ENCODE assay signal across 10 cellular contexts in the genomic region with DNA sequence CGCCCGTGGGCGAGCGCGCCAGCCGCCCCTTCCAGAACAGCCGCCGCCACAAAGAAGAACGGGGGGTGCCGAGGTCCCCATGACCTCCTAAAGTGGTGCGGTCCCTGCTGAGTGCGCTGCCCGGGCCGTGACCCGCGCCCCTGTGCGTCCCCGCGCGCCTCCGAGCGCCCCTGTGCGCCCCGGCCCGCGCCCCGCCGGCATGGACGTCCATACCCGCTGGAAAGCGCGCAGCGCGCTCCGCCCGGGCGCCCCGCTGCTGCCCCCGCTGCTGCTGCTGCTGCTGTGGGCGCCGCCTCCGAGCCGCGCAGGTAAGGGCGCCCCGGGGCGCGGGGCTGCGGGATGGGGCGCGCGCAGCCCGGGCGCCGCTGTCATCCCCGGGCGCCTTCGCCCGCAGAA. TPM values are rescaled to one million over a fixed set of nuclear protein-coding genes. Genes with fewer than 3 reads are reported as not detected.
DNase-seq lines count a peak whose midpoint lies in the region; ATAC-seq, FAIRE-seq and TF ChIP-seq lines count a peak whose summit lies in the region.
"Had no signal": no experiment of that assay in that cellular context is flagged by ENCODE, and none has a peak within 500 bp of the region (broad histone marks: within the 10 kb centered on the region; RNA-seq: fewer than 3 reads in every experiment).

No MANE protein-coding gene starts in this region.

- no peak overlapping the region for H2AK5ac ChIP-seq in H1 (ENCODE audit: low read depth, low read length)

- H3K4me1 Mint-ChIP-seq in naive B cell: peaks cover 0 to 4% (median 0%) of the 10 kb centered on the region in 3 donors
- H3K4me1 Mint-ChIP-seq: stimulated activated memory B cell treated with anti-CD40 and anti-IgM and Interleukin-4, amounts not matched to agents 10 μg/mL and 1 μg/mL and 100 μg/mL, for 72 hours had no signal

- no peak for TF ChIP-seq RAD21 in H1 (IDR thresholded peaks at IDR 0.05 in 1 of 2, conservative IDR thresholded peaks at IDR 0.05 in 1 of 2; ENCODE audit: low read depth in 2 of 2, low read length in 2 of 2)

- intact Hi-C loops in heart right ventricle (cut with DNase I) (loop anchor here in 8 of 10 donors (5.0 to 10.0 kb wide), 5 partner anchors 107 to 467 kb away; no protein-coding TSS in a partner anchor), Right ventricle myocardium superior (cut with DNase I) (no loop called here), aorta (cut with DNase I) (loop anchor here (1.0 to 10.0 kb wide), 6 partner anchors 40 to 193 kb away; no protein-coding TSS in a partner anchor)

- no peak for TF ChIP-seq CTCF in heart right ventricle (IDR thresholded peaks at IDR 0.05)
- TF ChIP-seq CTCF in H1 (IDR thresholded peaks at IDR 0.05; ENCODE audit: control extremely low read depth in 1 of 3, insufficient read depth in 1 of 3, low read depth in 1 of 3, low read length in 3 of 3): no peak

- no peaks in the 10 kb centered on the region for H3K36me3 Mint-ChIP-seq in naive B cell
- H3K36me3 Mint-ChIP-seq: CD4-positive, CD25-positive, alpha-beta regulatory T cell; stimulated activated memory B cell treated with anti-CD40 and anti-IgM and Interleukin-4, amounts not matched to agents 10 μg/mL and 1 μg/mL and 100 μg/mL, for 72 hours had no signal

- no peak for TF ChIP-seq EP300 in H1 (IDR thresholded peaks at IDR 0.05; ENCODE audit: borderline replicate concordance in 1 of 2, low read depth in 2 of 2, low read length in 2 of 2)

- FAIRE-seq in H1 (lab: Jason Lieb, UNC): no peak

- H3K9me3 ChIP-seq in heart right ventricle: no peaks in the 10 kb centered on the region
- no peaks in the 10 kb centered on the region for H3K9me3 ChIP-seq in H1 (ENCODE audit: insufficient read depth in 2 of 2, low read depth in 1 of 2, low read length in 1 of 2)
- no peaks in the 10 kb centered on the region for H3K9me3 ChIP-seq in aorta (ENCODE audit: control insufficient read depth, low read length)

- H3K4me1 ChIP-seq in heart right ventricle (peaks cover 5 to 42% (median 32%) of the 10 kb centered on the region in 9 donors), H1 (replicated peaks in 1 of 4; ENCODE audit: control insufficient read depth in 3 of 4, insufficient read depth in 4 of 4, low read length in 3 of 4) (peaks cover 0 to 39% (median 16%) of the 10 kb centered on the region in 4 experiments; a peak in 6 of 7 replicates), aorta (ENCODE audit: control insufficient read depth in 1 of 2, insufficient read depth in 2 of 2, low read length in 2 of 2) (no peaks in the 10 kb centered on the region)

- no peaks in the 10 kb centered on the region for H3K9me3 Mint-ChIP-seq in naive B cell
- H3K9me3 Mint-ChIP-seq: stimulated activated memory B cell treated with anti-CD40 and anti-IgM and Interleukin-4, amounts not matched to agents 10 μg/mL and 1 μg/mL and 100 μg/mL, for 72 hours had no signal

- TF ChIP-seq POLR2A in H1 (IDR thresholded peaks at IDR 0.05; ENCODE audit: control extremely low read depth in 1 of 2, low read depth in 2 of 2, low read length in 2 of 2): no peak

- no peak overlapping the region for H3K23ac ChIP-seq in H1 (ENCODE audit: insufficient read length)

- no peak overlapping the region for H2AFZ ChIP-seq in H1 (ENCODE audit: low read length)

- H3K79me2 ChIP-seq in H1 (ENCODE audit: control insufficient read depth in 1 of 2, insufficient read depth in 2 of 2, low read length in 2 of 2): no peaks in the 10 kb centered on the region

- no peak overlapping the region for H3K56ac ChIP-seq in H1 (replicated peaks; ENCODE audit: insufficient read length, low read depth, low read length)

- H3K4me3 ChIP-seq in heart right ventricle (peak overlapping the region; percentile 61 to 92 (median 76)), H1 (ENCODE audit: extremely low read depth in 1 of 4, insufficient read depth in 2 of 4, low read depth in 3 of 4, low read length in 4 of 4) (peak overlapping the region; percentile 56 to 82 (median 62)), aorta (ENCODE audit: low read length in 2 of 2) (peak overlapping the region; percentile 84 to 87)

- peaks cover 0 to 30% (median 0%) of the 10 kb centered on the region in 7 donors for H3K27me3 ChIP-seq in heart right ventricle
- H3K27me3 ChIP-seq in H1 (replicated peaks in 1 of 4; ENCODE audit: control insufficient read depth in 3 of 4, extremely low read depth in 1 of 4, insufficient read depth in 3 of 4, low read length in 3 of 4): peaks cover 0 to 10% (median 7%) of the 10 kb centered on the region in 4 experiments; a peak in 5 of 7 replicates
- no peaks in the 10 kb centered on the region for H3K27me3 ChIP-seq in aorta (ENCODE audit: control insufficient read depth in 1 of 2, insufficient read depth in 2 of 2, low read length in 1 of 2)

- no peak overlapping the region; the same call in 1 of the 2 replicates for H4K8ac ChIP-seq in H1 (ENCODE audit: extremely low read depth, insufficient read depth, low read length)

- no peak overlapping the region; the same call in 1 of the 2 replicates for H3K18ac ChIP-seq in H1 (ENCODE audit: extremely low read depth, low read length)

- CTCF ChIA-PET in H1 (lab: Charles Lee; ENCODE audit: partially characterized antibody): interaction anchor here (0.6 to 2.0 kb wide), 2 partner anchors 11 to 194 kb away, joined by 3 to 12 read pairs; no protein-coding TSS in a partner anchor

- no peaks in the 10 kb centered on the region; the same call in 1 of the 2 replicates for H3K79me1 ChIP-seq in H1 (ENCODE audit: low read depth, low read length)

- no peak overlapping the region for H4K5ac ChIP-seq in H1 (ENCODE audit: insufficient read length, low read depth, low read length)

- no peak overlapping the region for H2BK15ac ChIP-seq in H1 (ENCODE audit: low read length)

- no peak overlapping the region for H3K14ac ChIP-seq in H1 (ENCODE audit: insufficient read length)

- peak overlapping the region; percentile 76 to 92 (median 86) for H3K27ac ChIP-seq in heart right ventricle
- H3K27ac ChIP-seq in H1 (ENCODE audit: low read depth, low read length): no peak overlapping the region
- H3K27ac ChIP-seq in aorta (ENCODE audit: low read depth in 1 of 2, low read length in 2 of 2): peak overlapping the region; percentile 29 to 93

- H2BK120ac ChIP-seq in H1 (replicated peaks; ENCODE audit: low read depth, low read length): no peak overlapping the region

- H2BK12ac ChIP-seq in H1 (ENCODE audit: low read depth, low read length): no peak overlapping the region

- POLR2A ChIA-PET in H1 (lab: Charles Lee; ENCODE audit: partially characterized antibody): no interaction called here

- no peak overlapping the region for H3K9ac ChIP-seq in H1 (replicated peaks in 1 of 4; ENCODE audit: extremely low read depth in 1 of 4, low read depth in 3 of 4, low read length in 3 of 4)

- H3K27me3 Mint-ChIP-seq in naive B cell: peaks cover 5 to 28% (median 27%) of the 10 kb centered on the region in 3 donors
- H3K27me3 Mint-ChIP-seq: CD4-positive, CD25-positive, alpha-beta regulatory T cell had no signal

- H2BK5ac ChIP-seq in H1 (ENCODE audit: low read depth, low read length): no peak overlapping the region

- H3K36me3 ChIP-seq in heart right ventricle: peaks cover 0 to 3% (median 0%) of the 10 kb centered on the region in 9 donors
- H3K36me3 ChIP-seq in H1 (ENCODE audit: control insufficient read depth in 2 of 4, insufficient read depth in 4 of 4, low read length in 3 of 4): no peaks in the 10 kb centered on the region
- no peaks in the 10 kb centered on the region for H3K36me3 ChIP-seq in aorta (ENCODE audit: control insufficient read depth in 1 of 2, insufficient read depth in 2 of 2, low read length in 1 of 2)

- peak overlapping the region in 1 of 8 donors; percentile 68 for H3K4me3 Mint-ChIP-seq in naive B cell
- H3K4me3 Mint-ChIP-seq: stimulated activated memory B cell treated with anti-CD40 and anti-IgM and Interleukin-4, amounts not matched to agents 10 μg/mL and 1 μg/mL and 100 μg/mL, for 72 hours had no signal

- no peak overlapping the region for H3K4ac ChIP-seq in H1 (replicated peaks; ENCODE audit: insufficient read length, low read depth, low read length)

- peak overlapping the region; percentile 42 to 83 for H3K4me2 ChIP-seq in H1 (ENCODE audit: insufficient read depth in 1 of 2, low read depth in 2 of 2, low read length in 2 of 2)

- no peak overlapping the region for H2BK20ac ChIP-seq in H1 (ENCODE audit: low read length)

- H3K27ac Mint-ChIP-seq in naive B cell: no peak overlapping the region
- H3K27ac Mint-ChIP-seq: CD4-positive, CD25-positive, alpha-beta regulatory T cell; stimulated activated memory B cell treated with anti-CD40 and anti-IgM and Interleukin-4, amounts not matched to agents 10 μg/mL and 1 μg/mL and 100 μg/mL, for 72 hours had no signal

- DNase-seq in heart right ventricle: no peak
- no peak for DNase-seq in Right ventricle myocardium superior
- DNase-seq in H1 (ENCODE audit: low read depth in 1 of 2, low spot score in 2 of 2): no peak
- DNase-seq in naive B cell: no peak
- DNase-seq in aorta: no peak
- DNase-seq in NCI-H82 treated with DMSO at 0.1 percent for 48 hours (lab: John Stamatoyannopoulos, UW; ENCODE audit: unreplicated experiment): no peak
- no peak for DNase-seq in NCI-H748 (lab: John Stamatoyannopoulos, UW; ENCODE audit: unreplicated experiment)

- 0 to 1% methylated on average over 25 to 59 of the region's 59 CpGs for WGBS in heart right ventricle, 2 donors
- 3% methylated on average over 10 of the region's 59 CpGs; no CpG with 5 or more reads in 1 of the 2 experiments for WGBS in H1 (ENCODE audit: extremely low coverage in 1 of 2, insufficient coverage in 1 of 2, insufficient read length in 1 of 2, insufficient replicate concordance in 2 of 2, low coverage in 1 of 2, low lambda C conversion rate in 2 of 2, missing lambda C conversion rate in 1 of 2), 2 experiments
- 0 to 1% methylated on average over 32 to 59 of the region's 59 CpGs for whole genome bisulfite sequencing in aorta, 2 donors

- H4K20me1 ChIP-seq in H1 (replicated peaks in 1 of 2; ENCODE audit: control insufficient read depth in 1 of 2, insufficient read depth in 2 of 2, low read length in 2 of 2): peaks cover 0 to 7% of the 10 kb centered on the region in 2 experiments

- H3K23me2 ChIP-seq in H1 (ENCODE audit: low read depth, low read length): no peaks in the 10 kb centered on the region; the same call in 1 of the 2 replicates

- ATAC-seq in heart right ventricle: peak in 1 of 8 donors; percentile 0
- no peak for ATAC-seq in Right ventricle myocardium superior (ENCODE audit: poor library complexity)
- peak; percentile 11 to 29 for ATAC-seq in naive B cell (ENCODE audit: low read depth in 2 of 2)
- ATAC-seq in aorta (ENCODE audit: low FRiP score): no peak
- no peak for ATAC-seq in HG02798 (IDR thresholded peaks at IDR 0.05; ENCODE audit: poor library complexity, unreplicated experiment)

- no peak overlapping the region for H4K91ac ChIP-seq in H1 (replicated peaks; ENCODE audit: insufficient read length, low read length)

RNA-seq across cellular contexts. Expression of a gene that starts 0.4 kb away (rescaled TPM):
- total RNA-seq in heart right ventricle: 10 to 100 TPM in 7 of 10 donors, 1 to 10 TPM in 3; 8.1 to 60.0 (median 12.2) TPM
- 10 to 100 TPM; 13.8 to 19.7 TPM for polyA plus RNA-seq in heart right ventricle
- 12.7 TPM for total RNA-seq in Right ventricle myocardium superior
- total RNA-seq in H1 (2021; fragmentation: NEBNext Ultra II Directional; extraction: Animal tissue kit (Norgen Biotek cat#: 25700)): 10.5 and 12.0 TPM in 2 replicates
- 3.8 and 6.2 TPM in 2 replicates for polyA plus RNA-seq in H1 (2011; rRNA removed)
- 4.1 TPM for polyA plus RNA-seq in H1 (2011; cell fraction: cytosol; rRNA removed)
- polyA plus RNA-seq in H1 (2011; cell fraction: nucleus; rRNA removed): 39.3 TPM
- polyA plus RNA-seq in H1 (2012, experiment 1 of 2): 8.9 to 12.1 TPM (median 11.0 TPM) in 4 replicates
- polyA plus RNA-seq in H1 (2012, experiment 2 of 2): 6.1 TPM
- 11.8 TPM for polyA plus RNA-seq in H1 (2013, experiment 1 of 2)
- polyA plus RNA-seq in H1 (2013, experiment 2 of 2): 9.6 TPM
- polyA minus RNA-seq in H1 (2011; rRNA and poly(A)+ RNA removed): 4.7 and 5.2 TPM in 2 replicates
- polyA minus RNA-seq in H1 (2011; cell fraction: cytosol; rRNA and poly(A)+ RNA removed): 6.1 TPM
- polyA minus RNA-seq in H1 (2011; cell fraction: nucleus; rRNA and poly(A)+ RNA removed): 12.3 TPM
- polyA plus RNA-seq in naive B cell (ENCODE audit: low read depth in 6 of 6): not detected
- total RNA-seq in aorta: 100 to 1,000 TPM; 108 to 159 TPM
- 10 to 100 TPM; 18.7 to 57.7 TPM for polyA plus RNA-seq in aorta

Comparison
In these comparisons a context has a peak if more than half of its experiments do, and no peak if none do; other contexts are left out.
1. ATAC-seq: peak in naive B cell (2 of 2); none in Right ventricle myocardium superior (single experiment), aorta (single experiment) and HG02798 (single experiment).
2. Peak in every context shown above with its lines, with median percentiles within 50 percentile points of each other: H3K4me3 ChIP-seq.